Comparison of ENCODE assay signal across 1 cellular context in genomic region chr12:6262635-6263034, GRCh38.
TF ChIP-seq lines count a peak whose summit lies in the region.

No MANE protein-coding gene starts in this region.

TF ChIP-seq in HepG2, 621 proteins besides CTCF, POLR2A, EP300 and RAD21:
- TF ChIP-seq, protein P1, sequence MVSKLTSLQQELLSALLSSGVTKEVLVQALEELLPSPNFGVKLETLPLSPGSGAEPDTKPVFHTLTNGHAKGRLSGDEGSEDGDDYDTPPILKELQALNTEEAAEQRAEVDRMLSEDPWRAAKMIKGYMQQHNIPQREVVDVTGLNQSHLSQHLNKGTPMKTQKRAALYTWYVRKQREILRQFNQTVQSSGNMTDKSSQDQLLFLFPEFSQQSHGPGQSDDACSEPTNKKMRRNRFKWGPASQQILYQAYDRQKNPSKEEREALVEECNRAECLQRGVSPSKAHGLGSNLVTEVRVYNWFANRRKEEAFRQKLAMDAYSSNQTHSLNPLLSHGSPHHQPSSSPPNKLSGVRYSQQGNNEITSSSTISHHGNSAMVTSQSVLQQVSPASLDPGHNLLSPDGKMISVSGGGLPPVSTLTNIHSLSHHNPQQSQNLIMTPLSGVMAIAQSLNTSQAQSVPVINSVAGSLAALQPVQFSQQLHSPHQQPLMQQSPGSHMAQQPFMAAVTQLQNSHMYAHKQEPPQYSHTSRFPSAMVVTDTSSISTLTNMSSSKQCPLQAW (CRISPR knock-in tag; IDR thresholded peaks at IDR 0.05) = no peak
- TF ChIP-seq PAF1 (CRISPR knock-in tag; IDR thresholded peaks at IDR 0.05) (no peak), ZFP36 (IDR thresholded peaks at IDR 0.05; ENCODE audit: borderline replicate concordance, low read depth, low read length, partially characterized antibody) (no peak), STAG1 (CRISPR knock-in tag; IDR thresholded peaks at IDR 0.05) (no peak), DMAP1 (CRISPR knock-in tag; IDR thresholded peaks at IDR 0.05) (no peak), EED (CRISPR knock-in tag; IDR thresholded peaks at IDR 0.05) (no peak), GPN1 (CRISPR knock-in tag; IDR thresholded peaks at IDR 0.05; ENCODE audit: borderline replicate concordance) (no peak), DPF2 (CRISPR knock-in tag; IDR thresholded peaks at IDR 0.05; ENCODE audit: borderline replicate concordance, low read depth) (no peak), ZFP62 (CRISPR knock-in tag; IDR thresholded peaks at IDR 0.05) (no peak), ZNF816 (CRISPR knock-in tag; IDR thresholded peaks at IDR 0.05; ENCODE audit: borderline replicate concordance) (no peak), TAF1 (CRISPR knock-in tag; IDR thresholded peaks at IDR 0.05) (no peak), ZNF460 (CRISPR knock-in tag; IDR thresholded peaks at IDR 0.05; ENCODE audit: borderline replicate concordance) (no peak), GFI1 (CRISPR knock-in tag; IDR thresholded peaks at IDR 0.05; ENCODE audit: borderline replicate concordance) (no peak), ARID3A (IDR thresholded peaks at IDR 0.05; ENCODE audit: low read depth, low read length) (no peak), SP1 (IDR thresholded peaks at IDR 0.05) (no peak), SP1 (CRISPR knock-in tag; IDR thresholded peaks at IDR 0.05) (no peak), ZSCAN5A (CRISPR knock-in tag; IDR thresholded peaks at IDR 0.05; ENCODE audit: borderline replicate concordance) (no peak), HMG20B (CRISPR knock-in tag; conservative IDR thresholded peaks at IDR 0.05) (no peak)
- TF ChIP-seq, protein P2, sequence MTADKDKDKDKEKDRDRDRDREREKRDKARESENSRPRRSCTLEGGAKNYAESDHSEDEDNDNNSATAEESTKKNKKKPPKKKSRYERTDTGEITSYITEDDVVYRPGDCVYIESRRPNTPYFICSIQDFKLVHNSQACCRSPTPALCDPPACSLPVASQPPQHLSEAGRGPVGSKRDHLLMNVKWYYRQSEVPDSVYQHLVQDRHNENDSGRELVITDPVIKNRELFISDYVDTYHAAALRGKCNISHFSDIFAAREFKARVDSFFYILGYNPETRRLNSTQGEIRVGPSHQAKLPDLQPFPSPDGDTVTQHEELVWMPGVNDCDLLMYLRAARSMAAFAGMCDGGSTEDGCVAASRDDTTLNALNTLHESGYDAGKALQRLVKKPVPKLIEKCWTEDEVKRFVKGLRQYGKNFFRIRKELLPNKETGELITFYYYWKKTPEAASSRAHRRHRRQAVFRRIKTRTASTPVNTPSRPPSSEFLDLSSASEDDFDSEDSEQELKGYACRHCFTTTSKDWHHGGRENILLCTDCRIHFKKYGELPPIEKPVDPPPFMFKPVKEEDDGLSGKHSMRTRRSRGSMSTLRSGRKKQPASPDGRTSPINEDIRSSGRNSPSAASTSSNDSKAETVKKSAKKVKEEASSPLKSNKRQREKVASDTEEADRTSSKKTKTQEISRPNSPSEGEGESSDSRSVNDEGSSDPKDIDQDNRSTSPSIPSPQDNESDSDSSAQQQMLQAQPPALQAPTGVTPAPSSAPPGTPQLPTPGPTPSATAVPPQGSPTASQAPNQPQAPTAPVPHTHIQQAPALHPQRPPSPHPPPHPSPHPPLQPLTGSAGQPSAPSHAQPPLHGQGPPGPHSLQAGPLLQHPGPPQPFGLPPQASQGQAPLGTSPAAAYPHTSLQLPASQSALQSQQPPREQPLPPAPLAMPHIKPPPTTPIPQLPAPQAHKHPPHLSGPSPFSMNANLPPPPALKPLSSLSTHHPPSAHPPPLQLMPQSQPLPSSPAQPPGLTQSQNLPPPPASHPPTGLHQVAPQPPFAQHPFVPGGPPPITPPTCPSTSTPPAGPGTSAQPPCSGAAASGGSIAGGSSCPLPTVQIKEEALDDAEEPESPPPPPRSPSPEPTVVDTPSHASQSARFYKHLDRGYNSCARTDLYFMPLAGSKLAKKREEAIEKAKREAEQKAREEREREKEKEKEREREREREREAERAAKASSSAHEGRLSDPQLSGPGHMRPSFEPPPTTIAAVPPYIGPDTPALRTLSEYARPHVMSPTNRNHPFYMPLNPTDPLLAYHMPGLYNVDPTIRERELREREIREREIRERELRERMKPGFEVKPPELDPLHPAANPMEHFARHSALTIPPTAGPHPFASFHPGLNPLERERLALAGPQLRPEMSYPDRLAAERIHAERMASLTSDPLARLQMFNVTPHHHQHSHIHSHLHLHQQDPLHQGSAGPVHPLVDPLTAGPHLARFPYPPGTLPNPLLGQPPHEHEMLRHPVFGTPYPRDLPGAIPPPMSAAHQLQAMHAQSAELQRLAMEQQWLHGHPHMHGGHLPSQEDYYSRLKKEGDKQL (CRISPR knock-in tag; IDR thresholded peaks at IDR 0.05; ENCODE audit: low read depth) = no peak
- TF ChIP-seq, protein P3, sequence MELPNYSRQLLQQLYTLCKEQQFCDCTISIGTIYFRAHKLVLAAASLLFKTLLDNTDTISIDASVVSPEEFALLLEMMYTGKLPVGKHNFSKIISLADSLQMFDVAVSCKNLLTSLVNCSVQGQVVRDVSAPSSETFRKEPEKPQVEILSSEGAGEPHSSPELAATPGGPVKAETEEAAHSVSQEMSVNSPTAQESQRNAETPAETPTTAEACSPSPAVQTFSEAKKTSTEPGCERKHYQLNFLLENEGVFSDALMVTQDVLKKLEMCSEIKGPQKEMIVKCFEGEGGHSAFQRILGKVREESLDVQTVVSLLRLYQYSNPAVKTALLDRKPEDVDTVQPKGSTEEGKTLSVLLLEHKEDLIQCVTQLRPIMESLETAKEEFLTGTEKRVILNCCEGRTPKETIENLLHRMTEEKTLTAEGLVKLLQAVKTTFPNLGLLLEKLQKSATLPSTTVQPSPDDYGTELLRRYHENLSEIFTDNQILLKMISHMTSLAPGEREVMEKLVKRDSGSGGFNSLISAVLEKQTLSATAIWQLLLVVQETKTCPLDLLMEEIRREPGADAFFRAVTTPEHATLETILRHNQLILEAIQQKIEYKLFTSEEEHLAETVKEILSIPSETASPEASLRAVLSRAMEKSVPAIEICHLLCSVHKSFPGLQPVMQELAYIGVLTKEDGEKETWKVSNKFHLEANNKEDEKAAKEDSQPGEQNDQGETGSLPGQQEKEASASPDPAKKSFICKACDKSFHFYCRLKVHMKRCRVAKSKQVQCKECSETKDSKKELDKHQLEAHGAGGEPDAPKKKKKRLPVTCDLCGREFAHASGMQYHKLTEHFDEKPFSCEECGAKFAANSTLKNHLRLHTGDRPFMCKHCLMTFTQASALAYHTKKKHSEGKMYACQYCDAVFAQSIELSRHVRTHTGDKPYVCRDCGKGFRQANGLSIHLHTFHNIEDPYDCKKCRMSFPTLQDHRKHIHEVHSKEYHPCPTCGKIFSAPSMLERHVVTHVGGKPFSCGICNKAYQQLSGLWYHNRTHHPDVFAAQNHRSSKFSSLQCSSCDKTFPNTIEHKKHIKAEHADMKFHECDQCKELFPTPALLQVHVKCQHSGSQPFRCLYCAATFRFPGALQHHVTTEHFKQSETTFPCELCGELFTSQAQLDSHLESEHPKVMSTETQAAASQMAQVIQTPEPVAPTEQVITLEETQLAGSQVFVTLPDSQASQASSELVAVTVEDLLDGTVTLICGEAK (IDR thresholded peaks at IDR 0.05) = no peak
- TF ChIP-seq, protein P3 (CRISPR knock-in tag; IDR thresholded peaks at IDR 0.05) = no peak
- TF ChIP-seq, protein P4, sequence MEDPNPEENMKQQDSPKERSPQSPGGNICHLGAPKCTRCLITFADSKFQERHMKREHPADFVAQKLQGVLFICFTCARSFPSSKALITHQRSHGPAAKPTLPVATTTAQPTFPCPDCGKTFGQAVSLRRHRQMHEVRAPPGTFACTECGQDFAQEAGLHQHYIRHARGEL (CRISPR knock-in tag; IDR thresholded peaks at IDR 0.05) = no peak
TF ChIP-seq in HepG2: peak in this region for 0.
